ENCODE assay signal across 18 cellular contexts in genomic region chr1:109947582-109948284, GRCh38. TPM values are rescaled to one million over a fixed set of nuclear protein-coding genes. Genes with fewer than 3 reads are reported as not detected.
A peak's percentile ranks its signal among the peaks of the same experiment; 100 is the strongest.
DNase-seq lines count a peak whose midpoint lies in the region; ATAC-seq and TF ChIP-seq lines count a peak whose summit lies in the region.
"Had no signal": no experiment of that assay in that cellular context is flagged by ENCODE, and none has a peak within 500 bp of the region (broad histone marks: within the 10 kb centered on the region; RNA-seq: fewer than 3 reads in every experiment).

No MANE protein-coding gene starts in this region.

- H3K27ac ChIP-seq in upper lobe of left lung, result peak overlapping the region; percentile 63 to 78 (median 70)
- H3K27ac ChIP-seq: psoas muscle had no signal

- 43 to 59% methylated on average over 10 of the region's 10 CpGs for WGBS in upper lobe of left lung, 2 donors

- peak; percentile 20 for ATAC-seq in left ventricle myocardium superior
- no peak for ATAC-seq in left cardiac atrium
- peak; percentile 83 for ATAC-seq in mucosa of descending colon
- peak; percentile 28 to 69 for ATAC-seq in upper lobe of left lung (ENCODE audit: low FRiP score in 2 of 2)
- ATAC-seq: psoas muscle; stimulated activated naive CD8-positive, alpha-beta T cell treated with anti-CD3 and anti-CD28 coated beads, Interleukin-15, Interleukin-2, amounts not matched to agents 100 U/mL and 50 U/mL, for 24 hours had no signal

- intact Hi-C loops in left ventricle myocardium superior (cut with micrococcal nuclease), result no loop called here
- intact Hi-C loops in left cardiac atrium (cut with DNase I), result no loop called here
- intact Hi-C loops in mucosa of descending colon (cut with DNase I, micrococcal nuclease), result no loop called here

- no peak for TF ChIP-seq CTCF in mucosa of descending colon (IDR thresholded peaks at IDR 0.05)
- no peak for TF ChIP-seq CTCF in upper lobe of left lung (IDR thresholded peaks at IDR 0.05)

- no peak for TF ChIP-seq POLR2A in upper lobe of left lung (IDR thresholded peaks at IDR 0.05)

- no peak for TF ChIP-seq EP300 in upper lobe of left lung (IDR thresholded peaks at IDR 0.05)

- no peaks in the 10 kb centered on the region for H3K27me3 ChIP-seq in upper lobe of left lung
- H3K27me3 ChIP-seq: heart left ventricle had no signal

- H3K4me1 ChIP-seq in mucosa of descending colon (ENCODE audit: low read depth) (peaks cover 16% of the 10 kb centered on the region), upper lobe of left lung (peaks cover 4 to 15% (median 6%) of the 10 kb centered on the region in 4 donors)
- H3K4me1 ChIP-seq: psoas muscle had no signal

- no peaks in the 10 kb centered on the region for H3K36me3 ChIP-seq in mucosa of descending colon (ENCODE audit: low read depth)
- H3K36me3 ChIP-seq in upper lobe of left lung, result no peaks in the 10 kb centered on the region
- H3K36me3 ChIP-seq: heart left ventricle had no signal

- H3K4me3 ChIP-seq in mucosa of descending colon (no peak overlapping the region), upper lobe of left lung (no peak overlapping the region)
- H3K4me3 ChIP-seq: heart left ventricle, psoas muscle had no signal

- no peaks in the 10 kb centered on the region for H3K9me3 ChIP-seq in mucosa of descending colon
- no peaks in the 10 kb centered on the region for H3K9me3 ChIP-seq in upper lobe of left lung
- H3K9me3 ChIP-seq: heart left ventricle, psoas muscle had no signal

- no peak for DNase-seq in left ventricle myocardium superior
- DNase-seq in left cardiac atrium, result no peak
- DNase-seq in dermis blood vessel endothelial cell, result peak; percentile 50
- DNase-seq in mucosa of descending colon, result peak in 2 of 3 donors; percentile 42 to 45
- DNase-seq in upper lobe of left lung, result peak in 1 of 2 donors; percentile 43
- DNase-seq in mesenteric fat pad (ENCODE audit: low spot score), result no peak
- no peak for DNase-seq in NOMO-1 (lab: John Stamatoyannopoulos, UW; ENCODE audit: unreplicated experiment in 2 of 2)
- DNase-seq in COLO668 (lab: John Stamatoyannopoulos, UW; ENCODE audit: unreplicated experiment), result no peak
- DNase-seq: activated naive CD8-positive, alpha-beta T cell treated with anti-CD3 and anti-CD28 coated beads, Interleukin-2, amount 10 ng/mL, durations not matched to agents 7 days and 5 days; CD4-positive, alpha-beta T cell; heart left ventricle; MM.1S; NCI-H187; NCI-H510A; psoas muscle; stimulated activated CD4-positive, alpha-beta T cell treated with anti-CD3 and anti-CD28 coated beads, Interleukin-15, amount 100 ng/mL, for 24 hours; stimulated activated naive CD8-positive, alpha-beta T cell treated with anti-CD3 and anti-CD28 coated beads, Interleukin-15, Interleukin-2, amounts not matched to agents 100 U/mL and 50 U/mL, for 24 hours; SW 1271 had no signal

RNA-seq across cellular contexts. Expression of gene AHCYL1, which starts 36.8 kb away (rescaled TPM):
- total RNA-seq in left ventricle myocardium superior (43.8 TPM), left cardiac atrium (10 to 100 TPM; 42.9 to 55.7 TPM), dermis blood vessel endothelial cell (47.1 and 62.7 TPM in 2 replicates), mucosa of descending colon (100 to 1,000 TPM in 1 of 3 donors, 10 to 100 TPM in 2; 87.5 to 116 (median 87.8) TPM), upper lobe of left lung (10 to 100 TPM; 41.9 to 89.6 (median 76.1) TPM), mesenteric fat pad (123 TPM)

RNA-seq across cellular contexts. Expression of gene CSF1, which starts 37.1 kb away (rescaled TPM):
- 14.9 TPM for total RNA-seq in left ventricle myocardium superior
- 10 to 100 TPM; 30.8 to 44.1 TPM for total RNA-seq in left cardiac atrium
- 19.6 and 21.1 TPM in 2 replicates for total RNA-seq in dermis blood vessel endothelial cell
- total RNA-seq in mucosa of descending colon, result 10 to 100 TPM in 2 of 3 donors, 1 to 10 TPM in 1; 6.5 to 34.4 (median 19.9) TPM
- 100 to 1,000 TPM in 1 of 6 donors, 10 to 100 TPM in 5; 19.4 to 106 (median 36.5) TPM for total RNA-seq in upper lobe of left lung
- total RNA-seq in mesenteric fat pad, result 228 TPM

Comparison
In these comparisons a context has a peak if more than half of its experiments do, and no peak if none do; other contexts are left out.
1. ATAC-seq: peak in left ventricle myocardium superior (single experiment), mucosa of descending colon (single experiment) and upper lobe of left lung (2 of 2); none in left cardiac atrium (0 of 2).
2. DNase-seq: peak in dermis blood vessel endothelial cell (single experiment) and mucosa of descending colon (2 of 3); none in left ventricle myocardium superior (single experiment), left cardiac atrium (single experiment), mesenteric fat pad (single experiment), NOMO-1 (0 of 2) and COLO668 (single experiment).